Comparison of ENCODE assay signal across 8 cellular contexts in the genomic region with DNA sequence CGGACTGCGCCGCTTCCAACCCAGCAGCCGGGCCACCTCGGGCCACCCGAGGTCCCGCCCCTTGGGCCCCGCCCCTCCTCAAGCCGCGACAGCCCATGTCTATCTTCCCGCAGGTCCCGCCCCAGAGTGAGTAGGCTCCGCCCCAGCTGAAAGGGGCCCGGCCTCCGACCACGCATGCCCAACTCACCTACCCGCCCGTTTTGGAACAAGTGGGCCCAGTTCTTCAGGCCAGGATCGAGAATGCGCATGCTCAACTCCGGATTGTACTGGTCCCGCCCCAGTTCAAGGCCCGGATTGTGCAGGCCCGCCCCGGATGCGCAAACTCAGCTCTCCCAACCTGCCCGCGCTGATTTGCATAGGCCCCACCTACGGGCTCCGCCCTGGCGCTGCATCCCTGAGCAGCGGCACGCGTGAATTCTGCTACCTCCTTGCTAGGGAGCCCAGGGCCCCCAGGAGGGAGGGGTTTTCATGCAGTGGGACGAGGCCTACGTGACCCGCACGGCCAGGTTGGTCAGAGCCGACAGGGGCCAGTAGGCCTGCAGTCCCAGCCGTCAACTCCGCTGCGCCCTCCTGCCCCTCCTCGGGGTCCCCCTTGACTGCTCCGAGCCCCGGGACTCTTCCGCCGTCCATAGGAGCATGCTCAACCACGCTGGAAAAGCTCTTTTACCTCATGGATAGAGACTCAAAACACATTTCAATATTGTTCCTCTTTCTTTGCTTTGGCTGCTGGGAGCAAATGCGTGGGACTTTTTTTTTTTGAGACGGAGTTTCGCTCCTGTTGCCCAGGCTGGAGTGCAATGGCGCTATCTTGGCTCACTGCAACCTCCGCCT. TPM values are rescaled to one million over a fixed set of nuclear protein-coding genes. Genes with fewer than 3 reads are reported as not detected.
DNase-seq lines count a peak whose midpoint lies in the region; ATAC-seq and TF ChIP-seq lines count a peak whose summit lies in the region.

TSS of gene PFKFB4 (minus strand) at position 8 of the 831 bp plus-strand sequence. CDS start 26 bp downstream, outside the sequence.

- no peaks in the 10 kb centered on the region; the same call in 1 of the 2 replicates for H3K36me3 ChIP-seq in PC-3 (ENCODE audit: low read depth, low read length)
- H3K36me3 ChIP-seq in mucosa of rectum (ENCODE audit: control insufficient read depth in 2 of 2, insufficient read depth in 2 of 2, low read length in 2 of 2) = no peaks in the 10 kb centered on the region

- peak; percentile 31 for TF ChIP-seq POLR2A in erythroblast (IDR thresholded peaks at IDR 0.05; ENCODE audit: low read length)

- peak; percentile 79 for ATAC-seq in GM21717 (IDR thresholded peaks at IDR 0.05; ENCODE audit: unreplicated experiment)
- peak; percentile 87 for ATAC-seq in PC-3

- H3K9me3 ChIP-seq in PC-3 (ENCODE audit: low read length) (no peaks in the 10 kb centered on the region), mucosa of rectum (ENCODE audit: control insufficient read depth in 2 of 2, low read length in 2 of 2) (no peaks in the 10 kb centered on the region)

- H3K27ac ChIP-seq in PC-3 (ENCODE audit: low read length) = peak within 1 kb of the TSS; percentile 9; the same call in 1 of the 2 replicates
- H3K27ac ChIP-seq in mucosa of rectum (ENCODE audit: low read depth in 2 of 2, low read length in 2 of 2) = peak within 1 kb of the TSS; percentile 34 to 61

- no peak for TF ChIP-seq CTCF in PC-3 (conservative IDR thresholded peaks at IDR 0.05; ENCODE audit: low read depth, low read length)

- H4K20me1 ChIP-seq in PC-3 (ENCODE audit: low read length) = no peaks in the 10 kb centered on the region

- DNase-seq in DMS53 treated with DMSO at 0.1 percent for 48 hours (lab: John Stamatoyannopoulos, UW; ENCODE audit: unreplicated experiment) = peak; percentile 78
- peak; percentile 99 for DNase-seq in Jurkat, Clone E6-1 (ENCODE audit: low read depth, low spot score)
- peak; percentile 99 for DNase-seq in PC-3
- peak; percentile 100 for DNase-seq in activated T-cell treated with anti-CD3 and anti-CD28 coated beads, Interleukin-2, amount 50 U/mL, for 24 hours
- peak; percentile 100 for DNase-seq in erythroblast (lab: John Stamatoyannopoulos, UW)
- DNase-seq in stimulated activated CD8-positive, alpha-beta memory T cell treated with anti-CD3 and anti-CD28 coated beads, Interleukin-4, amount 100 ng/mL, for 4 hours (ENCODE audit: low read depth in 2 of 2, low spot score in 1 of 2) = peak; percentile 96 to 98

- peak within 1 kb of the TSS; percentile 92 for H3K27ac Mint-ChIP-seq in activated T-cell treated with anti-CD3 and anti-CD28 coated beads, Interleukin-2, amount 50 U/mL, for 24 hours

- no peaks in the 10 kb centered on the region for H3K27me3 ChIP-seq in PC-3 (ENCODE audit: low read length)
- H3K27me3 ChIP-seq in mucosa of rectum (ENCODE audit: control insufficient read depth in 2 of 2, insufficient read depth in 2 of 2, low read length in 2 of 2) = no peaks in the 10 kb centered on the region

- peaks cover 46% of the 10 kb centered on the region for H3K79me2 ChIP-seq in PC-3 (ENCODE audit: low read length)

- TSS peak; percentile 97 for BruUV-seq in PC-3 (replicated peaks; lab: Mats Ljungman, UMichigan)

- peaks cover 4% of the 10 kb centered on the region for H3F3A ChIP-seq in PC-3 (ENCODE audit: low read length, unreplicated experiment)

- H3K4me3 Mint-ChIP-seq in activated T-cell treated with anti-CD3 and anti-CD28 coated beads, Interleukin-2, amount 50 U/mL, for 24 hours = peak within 1 kb of the TSS; percentile 84

- H3K9ac ChIP-seq in PC-3 (ENCODE audit: low read length) = peak within 1 kb of the TSS; percentile 60
- H3K9ac ChIP-seq in mucosa of rectum (ENCODE audit: low read depth in 1 of 2, low read length in 2 of 2) = peak within 1 kb of the TSS; percentile 32 to 67

- POLR2A ChIA-PET in PC-3 (lab: Charles Lee; ENCODE audit: unreplicated experiment) = interaction anchor here (0.6 to 1.9 kb wide), 3 partner anchors 84 to 210 kb away, joined by 3 to 10 read pairs (median 4); partner anchors contain the start of gene CCDC51

- H3K4me3 ChIP-seq in Jurkat, Clone E6-1 (ENCODE audit: low read length) = peak within 1 kb of the TSS; percentile 71
- peak within 1 kb of the TSS; percentile 86 for H3K4me3 ChIP-seq in PC-3 (ENCODE audit: low read length)
- peak within 1 kb of the TSS; percentile 73 to 75 for H3K4me3 ChIP-seq in mucosa of rectum (ENCODE audit: low read length in 2 of 2)

- H3K9me3 Mint-ChIP-seq in activated T-cell treated with anti-CD3 and anti-CD28 coated beads, Interleukin-2, amount 50 U/mL, for 24 hours = no peaks in the 10 kb centered on the region

- H2AFZ ChIP-seq in PC-3 (ENCODE audit: low read length) = peak within 1 kb of the TSS; percentile 92

- peaks cover 18% of the 10 kb centered on the region for H3K4me1 Mint-ChIP-seq in activated T-cell treated with anti-CD3 and anti-CD28 coated beads, Interleukin-2, amount 50 U/mL, for 24 hours (ENCODE audit: low read depth)

- peaks cover 2% of the 10 kb centered on the region for H3K36me3 Mint-ChIP-seq in activated T-cell treated with anti-CD3 and anti-CD28 coated beads, Interleukin-2, amount 50 U/mL, for 24 hours (ENCODE audit: low read depth)

- H3K4me2 ChIP-seq in PC-3 (ENCODE audit: low read length) = peak within 1 kb of the TSS; percentile 93

- intact Hi-C loops in PC-3 (cut with micrococcal nuclease) = loop anchor here (2.0 to 10.0 kb wide), 4 partner anchors 40 to 1172 kb away; partner anchors contain the start of genes ATRIP, COL7A1, PTPN23 and SLC26A6

- no peaks in the 10 kb centered on the region for H3K27me3 Mint-ChIP-seq in activated T-cell treated with anti-CD3 and anti-CD28 coated beads, Interleukin-2, amount 50 U/mL, for 24 hours

- CTCF ChIA-PET in PC-3 (lab: Charles Lee) = interaction anchor here (0.6 to 2.1 kb wide), 7 partner anchors 50 to 368 kb away, joined by 3 to 19 read pairs (median 3); partner anchors contain the start of genes SLC26A6 and UQCRC1

- H3K9me2 ChIP-seq in PC-3 (replicated peaks; ENCODE audit: low read length) = no peaks in the 10 kb centered on the region

- peaks cover 31% of the 10 kb centered on the region for H3K4me1 ChIP-seq in PC-3 (ENCODE audit: insufficient read depth, low read length)
- H3K4me1 ChIP-seq in mucosa of rectum (ENCODE audit: control insufficient read depth in 2 of 2, insufficient read depth in 2 of 2, low read length in 2 of 2) = peaks cover 27 to 44% of the 10 kb centered on the region in 2 donors

RNA-seq across cellular contexts. Expression of gene PFKFB4, which starts in this region (rescaled TPM):
- 12.8 TPM for polyA plus RNA-seq in Jurkat, Clone E6-1 (2012; ENCODE audit: insufficient read depth, insufficient read length)
- total RNA-seq in PC-3 (2014; rRNA removed) = 33.5 and 35.2 TPM in 2 replicates

Comparison
In these comparisons a context has a peak if more than half of its experiments do, and no peak if none do; other contexts are left out.
1. Peak in every context shown above with its lines: DNase-seq, ATAC-seq, H3K4me3 ChIP-seq and H3K27ac ChIP-seq.